9 cellular contexts compared by ENCODE assay signal in genomic region chr21:17784604-17785402, GRCh38. TPM values are rescaled to one million over a fixed set of nuclear protein-coding genes. Genes with fewer than 3 reads are reported as not detected.
DNase-seq lines count a peak whose midpoint lies in the region; ATAC-seq, FAIRE-seq and TF ChIP-seq lines count a peak whose summit lies in the region.
"Had no signal": no experiment of that assay in that cellular context is flagged by ENCODE, and none has a peak within 500 bp of the region (broad histone marks: within the 10 kb centered on the region; RNA-seq: fewer than 3 reads in every experiment).

No MANE protein-coding gene starts in this region.

- no peaks in the 10 kb centered on the region for H3K79me2 ChIP-seq in HepG2 (ENCODE audit: insufficient read depth, low read length)

- no TSS peak for BruUV-seq in HepG2 (replicated peaks; lab: Mats Ljungman, UMichigan)

- no peak overlapping the region for H3K4me3 ChIP-seq in liver (ENCODE audit: low read depth in 1 of 3, low read length in 3 of 3)
- H3K4me3 ChIP-seq in HepG2 (replicated peaks in 1 of 3; ENCODE audit: insufficient read depth in 1 of 3, low read depth in 2 of 3, low read length in 3 of 3), result no peak overlapping the region

- no peak for TF ChIP-seq POLR2A in HepG2 (IDR thresholded peaks at IDR 0.05; ENCODE audit: insufficient read depth in 1 of 2, low read depth in 2 of 2, low read length in 2 of 2)

- H3K4me1 Mint-ChIP-seq in WTC11, result peaks cover 25% of the 10 kb centered on the region
- peaks cover 100% of the 10 kb centered on the region for H3K4me1 Mint-ChIP-seq in stimulated activated naive CD8-positive, alpha-beta T cell treated with anti-CD3 and anti-CD28 coated beads, Interleukin-15, Interleukin-2, amounts not matched to agents 100 ng/mL and 50 ng/mL, for 24 hours (ENCODE audit: low read depth)

- H3K27me3 Mint-ChIP-seq in WTC11 (ENCODE audit: low read depth), result no peaks in the 10 kb centered on the region
- no peaks in the 10 kb centered on the region for H3K27me3 Mint-ChIP-seq in stimulated activated naive CD8-positive, alpha-beta T cell treated with anti-CD3 and anti-CD28 coated beads, Interleukin-15, Interleukin-2, amounts not matched to agents 100 ng/mL and 50 ng/mL, for 24 hours

- H3K9me3 Mint-ChIP-seq in WTC11, result peaks cover 25% of the 10 kb centered on the region
- no peaks in the 10 kb centered on the region for H3K9me3 Mint-ChIP-seq in stimulated activated naive CD8-positive, alpha-beta T cell treated with anti-CD3 and anti-CD28 coated beads, Interleukin-15, Interleukin-2, amounts not matched to agents 100 ng/mL and 50 ng/mL, for 24 hours

- H4K20me1 ChIP-seq in HepG2 (ENCODE audit: insufficient read depth, low read length), result no peaks in the 10 kb centered on the region

- POLR2A ChIA-PET in HepG2 (lab: Yijun Ruan, JAX) (no interaction called here), WTC11 (lab: Charles Lee) (no interaction called here)

- H3K9me3 ChIP-seq in liver (ENCODE audit: control insufficient read depth in 4 of 4, low read length in 3 of 4), result peaks cover 0 to 8% (median 0%) of the 10 kb centered on the region in 4 donors
- H3K9me3 ChIP-seq in HepG2 (ENCODE audit: low read length), result no peaks in the 10 kb centered on the region

- no peak overlapping the region for H3K4me2 ChIP-seq in HepG2 (ENCODE audit: low read depth, low read length)

- 77% methylated on average over 6 of the region's 6 CpGs for WGBS in liver
- WGBS in HepG2 (ENCODE audit: low lambda C conversion rate), result 93% methylated on average over 6 of the region's 6 CpGs

- intact Hi-C loops in HepG2 (cut with micrococcal nuclease; ENCODE audit: unreplicated experiment), result no loop called here

- H3K36me3 ChIP-seq in liver (ENCODE audit: control insufficient read depth in 4 of 4, insufficient read depth in 3 of 4, low read depth in 1 of 4, low read length in 3 of 4) (peaks cover 2 to 16% (median 10%) of the 10 kb centered on the region in 4 donors), HepG2 (replicated peaks in 1 of 2; ENCODE audit: control insufficient read depth in 1 of 2, insufficient read depth in 2 of 2, low read length in 2 of 2) (peaks cover 0 to 1% of the 10 kb centered on the region in 2 experiments; a peak in 2 of 5 replicates)

- H3K27me3 ChIP-seq in liver (ENCODE audit: control insufficient read depth in 4 of 4, insufficient read depth in 4 of 4, low read length in 3 of 4), result no peaks in the 10 kb centered on the region
- H3K27me3 ChIP-seq in HepG2 (ENCODE audit: control insufficient read depth in 1 of 2, insufficient read depth in 2 of 2, low read length in 2 of 2), result no peaks in the 10 kb centered on the region

- in situ Hi-C loops in HepG2 (cut with HindIII; ENCODE audit: extremely low pct_ligation_motif_present, low pct_unique_long_range_greater_than_20kb), result no loop called here

- no peak overlapping the region for H2AFZ ChIP-seq in HepG2 (ENCODE audit: low read length)

- no peak for TF ChIP-seq RAD21 in liver (IDR thresholded peaks at IDR 0.05)
- no peak for TF ChIP-seq RAD21 in HepG2 (CRISPR knock-in tag; IDR thresholded peaks at IDR 0.05)

- DNase-seq in HepG2 (ENCODE audit: low spot score) (no peak), WTC11 (ENCODE audit: low spot score) (no peak), NCI-H2196 (lab: John Stamatoyannopoulos, UW; ENCODE audit: unreplicated experiment) (no peak), SW480 (ENCODE audit: low spot score) (no peak), glomerular visceral epithelial cell (ENCODE audit: extremely low spot score) (no peak)

- TF ChIP-seq CTCF in liver (IDR thresholded peaks at IDR 0.05; ENCODE audit: low read depth, low read length, missing input control) (no peak), HepG2 (CRISPR knock-in tag; IDR thresholded peaks at IDR 0.05) (no peak), WTC11 (IDR thresholded peaks at IDR 0.05) (no peak)

- H3K36me3 Mint-ChIP-seq in WTC11, result peaks cover 40% of the 10 kb centered on the region
- peaks cover 42% of the 10 kb centered on the region for H3K36me3 Mint-ChIP-seq in stimulated activated naive CD8-positive, alpha-beta T cell treated with anti-CD3 and anti-CD28 coated beads, Interleukin-15, Interleukin-2, amounts not matched to agents 100 ng/mL and 50 ng/mL, for 24 hours (ENCODE audit: low read depth)

- no peak for FAIRE-seq in HepG2 (lab: Jason Lieb, UNC)
- FAIRE-seq: keratinocyte had no signal

- no peaks in the 10 kb centered on the region for H3K4me1 ChIP-seq in liver (ENCODE audit: control insufficient read depth in 4 of 4, insufficient read depth in 4 of 4, low read length in 3 of 4)
- H3K4me1 ChIP-seq in HepG2 (ENCODE audit: insufficient read depth, low read length), result peaks cover 12% of the 10 kb centered on the region

- H3K27ac Mint-ChIP-seq in WTC11, result peak overlapping the region; percentile 61
- peak overlapping the region; percentile 88 for H3K27ac Mint-ChIP-seq in stimulated activated naive CD8-positive, alpha-beta T cell treated with anti-CD3 and anti-CD28 coated beads, Interleukin-15, Interleukin-2, amounts not matched to agents 100 ng/mL and 50 ng/mL, for 24 hours

- TF ChIP-seq EP300 in HepG2 (IDR thresholded peaks at IDR 0.05; ENCODE audit: low read depth in 2 of 2, low read length in 2 of 2) (no peak), HepG2 (CRISPR knock-in tag; IDR thresholded peaks at IDR 0.05; ENCODE audit: borderline replicate concordance) (no peak)

- H3K27ac ChIP-seq in liver (ENCODE audit: low read depth in 1 of 2, low read length in 2 of 2), result peak overlapping the region; percentile 16 to 47
- no peak overlapping the region for H3K27ac ChIP-seq in HepG2 (ENCODE audit: extremely low read length, insufficient read depth, low read length)

- H3K9ac ChIP-seq in liver (ENCODE audit: low read depth in 1 of 2, low read length in 2 of 2) (no peak overlapping the region), HepG2 (ENCODE audit: insufficient read depth, low read depth, low read length) (no peak overlapping the region)

- ATAC-seq in HepG2 (no peak), HG03103 (IDR thresholded peaks at IDR 0.05; ENCODE audit: low read depth, unreplicated experiment) (peak; percentile 45), WTC11 (no peak)

- CTCF ChIA-PET in HepG2 (lab: Yijun Ruan, JAX; ENCODE audit: low intra/inter-chr PET ratio, low total read pairs) (no interaction called here), WTC11 (lab: Charles Lee) (no interaction called here)

- H3K4me3 Mint-ChIP-seq in WTC11, result no peak overlapping the region
- H3K4me3 Mint-ChIP-seq in stimulated activated naive CD8-positive, alpha-beta T cell treated with anti-CD3 and anti-CD28 coated beads, Interleukin-15, Interleukin-2, amounts not matched to agents 100 ng/mL and 50 ng/mL, for 24 hours, result peak overlapping the region; percentile 51

TF ChIP-seq in liver, 16 proteins besides CTCF, POLR2A, EP300 and RAD21 (continues in another document):
- TF ChIP-seq TAF1 (conservative IDR thresholded peaks at IDR 0.05), result no peak
- TF ChIP-seq EGR1 (IDR thresholded peaks at IDR 0.05; ENCODE audit: low read depth in 2 of 2), result no peak
- TF ChIP-seq HNF4A (conservative IDR thresholded peaks at IDR 0.05), result no peak
- TF ChIP-seq GABPA (IDR thresholded peaks at IDR 0.05 in 1 of 2, conservative IDR thresholded peaks at IDR 0.05 in 1 of 2), result no peak

TF ChIP-seq in HepG2, 621 proteins besides CTCF, POLR2A, EP300 and RAD21 (continues in another document):
- TF ChIP-seq TSC22D2 (CRISPR knock-in tag; IDR thresholded peaks at IDR 0.05; ENCODE audit: borderline replicate concordance) (no peak), ZFP36L1 (CRISPR knock-in tag; IDR thresholded peaks at IDR 0.05) (no peak), ETV6 (CRISPR knock-in tag; conservative IDR thresholded peaks at IDR 0.05) (no peak), ATAD3A (CRISPR knock-in tag; IDR thresholded peaks at IDR 0.05) (no peak), TEAD2 (CRISPR knock-in tag; IDR thresholded peaks at IDR 0.05) (no peak), ZMYM4 (CRISPR knock-in tag; IDR thresholded peaks at IDR 0.05) (no peak)

TF ChIP-seq in WTC11, 78 proteins besides CTCF, POLR2A, EP300 and RAD21 (continues in another document):
- TF ChIP-seq ZMAT4 (CRISPR knock-in tag; IDR thresholded peaks at IDR 0.05) (no peak), SMAD4 (CRISPR knock-in tag; IDR thresholded peaks at IDR 0.05) (no peak)

RNA-seq across cellular contexts. Expression of gene C21orf91, which starts 34.4 kb away (rescaled TPM):
- total RNA-seq in liver (1 to 10 TPM; 3.5 to 7.2 TPM), HepG2 (2016; rRNA removed; fragmentation: Illumina TruSeq; extraction: Trizol) (7.8 and 13.0 TPM in 2 replicates), WTC11 (2021) (27.3 to 30.5 TPM (median 27.8 TPM) in 3 replicates)
- polyA plus RNA-seq in liver (1 to 10 TPM; 1.8 to 5.2 TPM), HepG2 (2011; rRNA removed) (2.1 and 2.9 TPM in 2 replicates)
- 0.88 and 1.8 TPM in 2 replicates for total RNA-seq in HepG2 (2016; cell fraction: cytosol; rRNA removed; fragmentation: Illumina TruSeq; extraction: Trizol; ENCODE audit: low read depth)
- 8.5 and 12.7 TPM in 2 replicates for total RNA-seq in HepG2 (2016; cell fraction: insoluble cytoplasmic fraction; rRNA removed; fragmentation: Illumina TruSeq; extraction: Trizol)
- total RNA-seq in HepG2 (2016; cell fraction: membrane; rRNA removed; fragmentation: Illumina TruSeq; extraction: Trizol), result 3.8 and 4.0 TPM in 2 replicates
- total RNA-seq in HepG2 (2016; cell fraction: nucleus; rRNA removed; fragmentation: Illumina TruSeq; extraction: Trizol), result 9.4 and 11.1 TPM in 2 replicates
- polyA plus RNA-seq in HepG2 (2011; cell fraction: cytosol; rRNA removed), result 0.95 and 1.7 TPM in 2 replicates
- 1.5 and 1.8 TPM in 2 replicates for polyA plus RNA-seq in HepG2 (2011; cell fraction: nucleus; rRNA removed)
- 3.5 and 4.4 TPM in 2 replicates for polyA plus RNA-seq in HepG2 (2012)
- 1.4 and 1.8 TPM in 2 replicates for polyA plus RNA-seq in HepG2 (2016; cell fraction: cytosol; fragmentation: Illumina TruSeq; extraction: Trizol; ENCODE audit: low read depth)
- polyA plus RNA-seq in HepG2 (2016; cell fraction: insoluble cytoplasmic fraction; fragmentation: Illumina TruSeq; extraction: Trizol; ENCODE audit: low read depth), result 9.9 and 10.0 TPM in 2 replicates
- 2.6 and 2.7 TPM in 2 replicates for polyA plus RNA-seq in HepG2 (2016; cell fraction: membrane; fragmentation: Illumina TruSeq; extraction: Trizol; ENCODE audit: low read depth)
- polyA plus RNA-seq in HepG2 (2016; cell fraction: nucleus; fragmentation: Illumina TruSeq; extraction: Trizol; ENCODE audit: insufficient read depth, low read depth), result 5.0 and 6.2 TPM in 2 replicates
- polyA minus RNA-seq in HepG2 (2011; rRNA and poly(A)+ RNA removed; ENCODE audit: low replicate concordance), result 1.9 and 7.3 TPM in 2 replicates
- polyA minus RNA-seq in HepG2 (2011; cell fraction: cytosol; rRNA and poly(A)+ RNA removed), result 3.6 and 5.8 TPM in 2 replicates
- polyA minus RNA-seq in HepG2 (2011; cell fraction: nucleus; rRNA and poly(A)+ RNA removed), result 28.1 and 30.9 TPM in 2 replicates
